In genomic region chr12:53577941-53578352, GRCh38 we compare ENCODE assay signal across 17 cellular contexts.
DNase-seq lines count a peak whose midpoint lies in the region; ATAC-seq and TF ChIP-seq lines count a peak whose summit lies in the region.
"Had no signal": no experiment of that assay in that cellular context is flagged by ENCODE, and none has a peak within 500 bp of the region (broad histone marks: within the 10 kb centered on the region; RNA-seq: fewer than 3 reads in every experiment).

No MANE protein-coding gene starts in this region.

- peak overlapping the region; percentile 3 for H3K4me3 Mint-ChIP-seq in T-helper 2 cell treated with Interferon-gamma antibody and Interleukin-4, amounts not matched to agents 5 μg/mL and 100 μg/mL, for 36 hours
- H3K4me3 Mint-ChIP-seq: B cell had no signal

- H3K4me1 Mint-ChIP-seq in T-helper 2 cell treated with Interferon-gamma antibody and Interleukin-4, amounts not matched to agents 5 μg/mL and 100 μg/mL, for 36 hours (ENCODE audit: low read depth): peaks cover 31% of the 10 kb centered on the region

- ATAC-seq in GM18867 (IDR thresholded peaks at IDR 0.05; ENCODE audit: unreplicated experiment) (peak; percentile 61), HG02678 (IDR thresholded peaks at IDR 0.05; ENCODE audit: unreplicated experiment) (peak; percentile 52), GM21723 (IDR thresholded peaks at IDR 0.05; ENCODE audit: unreplicated experiment) (no peak)
- ATAC-seq: psoas muscle, Right ventricle myocardium inferior had no signal

- H3K27me3 Mint-ChIP-seq in T-helper 2 cell treated with Interferon-gamma antibody and Interleukin-4, amounts not matched to agents 5 μg/mL and 100 μg/mL, for 36 hours (ENCODE audit: low read depth): no peaks in the 10 kb centered on the region
- H3K27me3 Mint-ChIP-seq: B cell had no signal

- in situ Hi-C loops in KBM-7 (cut with MboI; ENCODE audit: low pct_unique_long_range_greater_than_20kb, low sequenced_read_pairs): no loop called here

- no peaks in the 10 kb centered on the region for H3K9me3 Mint-ChIP-seq in T-helper 2 cell treated with Interferon-gamma antibody and Interleukin-4, amounts not matched to agents 5 μg/mL and 100 μg/mL, for 36 hours

- peak overlapping the region; percentile 58 for H3K27ac Mint-ChIP-seq in T-helper 2 cell treated with Interferon-gamma antibody and Interleukin-4, amounts not matched to agents 5 μg/mL and 100 μg/mL, for 36 hours
- H3K27ac Mint-ChIP-seq: B cell had no signal

- DNase-seq in GM10266 (ENCODE audit: extremely low spot score) (peak; percentile 35), NCI-H146 (lab: John Stamatoyannopoulos, UW) (no peak), KBM-7 (no peak)
- no peak for DNase-seq in T-helper 2 cell treated with Interferon-gamma antibody and Interleukin-4, amounts not matched to agents 5 μg/mL and 100 μg/mL, for 36 hours (ENCODE audit: low spot score)
- no peak for DNase-seq in effector CD8-positive, alpha-beta T cell (lab: John Stamatoyannopoulos, UW)
- DNase-seq: DMS53; hypothalamus; NCI-H1930; NCI-H774; psoas muscle; stimulated activated CD8-positive, alpha-beta memory T cell treated with anti-CD3 and anti-CD28 coated beads, Interleukin-4, amount 100 ng/mL, for 48 hours; uterus had no signal

- peaks cover 22% of the 10 kb centered on the region for H3K36me3 Mint-ChIP-seq in T-helper 2 cell treated with Interferon-gamma antibody and Interleukin-4, amounts not matched to agents 5 μg/mL and 100 μg/mL, for 36 hours (ENCODE audit: low read depth)

- TF ChIP-seq CTCF in GM10266 (IDR thresholded peaks at IDR 0.05; ENCODE audit: control insufficient read depth, insufficient read depth, low read depth, missing control alignments): no peak
